1 cellular context compared by ENCODE assay signal in genomic region chr4:99949034-99949998, GRCh38.
TF ChIP-seq lines count a peak whose summit lies in the region.

No MANE protein-coding gene starts in this region.

TF ChIP-seq in HepG2, 621 proteins besides CTCF, POLR2A, EP300 and RAD21 (continued from another document and continues in another):
- peak; percentile 61 for TF ChIP-seq ZNF574 (CRISPR knock-in tag; IDR thresholded peaks at IDR 0.05)
- TF ChIP-seq ATRX (CRISPR knock-in tag; IDR thresholded peaks at IDR 0.05; ENCODE audit: borderline replicate concordance) = no peak
- no peak; the same call in 1 of the 2 replicates for TF ChIP-seq ZNF362 (CRISPR knock-in tag; IDR thresholded peaks at IDR 0.05; ENCODE audit: borderline replicate concordance)
- no peak for TF ChIP-seq ZNF646 (CRISPR knock-in tag; IDR thresholded peaks at IDR 0.05)
- TF ChIP-seq POGZ (CRISPR knock-in tag; IDR thresholded peaks at IDR 0.05) = 0 out of 2 replicates have a peak, but pooled peaks have one; percentile 32
- TF ChIP-seq IKZF5 (CRISPR knock-in tag; IDR thresholded peaks at IDR 0.05) = 0 out of 2 replicates have a peak, but pooled peaks have one; percentile 57
- TF ChIP-seq ZNF441 (CRISPR knock-in tag; IDR thresholded peaks at IDR 0.05; ENCODE audit: borderline replicate concordance) = no peak
- TF ChIP-seq ATAD3A (CRISPR knock-in tag; IDR thresholded peaks at IDR 0.05) = no peak
- TF ChIP-seq GLMP (CRISPR knock-in tag; IDR thresholded peaks at IDR 0.05; ENCODE audit: borderline replicate concordance) = no peak
- no peak for TF ChIP-seq NFAT5 (CRISPR knock-in tag; IDR thresholded peaks at IDR 0.05)
- no peak for TF ChIP-seq ZNF207 (IDR thresholded peaks at IDR 0.05; ENCODE audit: borderline replicate concordance)
- TF ChIP-seq MED13 (CRISPR knock-in tag; IDR thresholded peaks at IDR 0.05) = no peak
- TF ChIP-seq CAMTA2 (CRISPR knock-in tag; IDR thresholded peaks at IDR 0.05; ENCODE audit: borderline replicate concordance) = no peak
- peak; percentile 85 for TF ChIP-seq ZNF350 (CRISPR knock-in tag; IDR thresholded peaks at IDR 0.05; ENCODE audit: borderline replicate concordance, low read depth)
- TF ChIP-seq NR2C2 (CRISPR knock-in tag; IDR thresholded peaks at IDR 0.05; ENCODE audit: borderline replicate concordance) = peak; percentile 74; the same call in 1 of the 2 replicates
- TF ChIP-seq MED8 (CRISPR knock-in tag; IDR thresholded peaks at IDR 0.05; ENCODE audit: insufficient replicate concordance) = no peak
- TF ChIP-seq TCF7 (IDR thresholded peaks at IDR 0.05; ENCODE audit: low read depth) = no peak
- TF ChIP-seq ARID4A (CRISPR knock-in tag; IDR thresholded peaks at IDR 0.05; ENCODE audit: borderline replicate concordance) = peak; percentile 68
- TF ChIP-seq ZFP91 (CRISPR knock-in tag; IDR thresholded peaks at IDR 0.05; ENCODE audit: borderline replicate concordance) = peak; percentile 59; the same call in 1 of the 2 replicates
- TF ChIP-seq HIC2 (CRISPR knock-in tag; IDR thresholded peaks at IDR 0.05; ENCODE audit: low read depth) = no peak
